ENCODE assay signal across 16 cellular contexts in the genomic region with DNA sequence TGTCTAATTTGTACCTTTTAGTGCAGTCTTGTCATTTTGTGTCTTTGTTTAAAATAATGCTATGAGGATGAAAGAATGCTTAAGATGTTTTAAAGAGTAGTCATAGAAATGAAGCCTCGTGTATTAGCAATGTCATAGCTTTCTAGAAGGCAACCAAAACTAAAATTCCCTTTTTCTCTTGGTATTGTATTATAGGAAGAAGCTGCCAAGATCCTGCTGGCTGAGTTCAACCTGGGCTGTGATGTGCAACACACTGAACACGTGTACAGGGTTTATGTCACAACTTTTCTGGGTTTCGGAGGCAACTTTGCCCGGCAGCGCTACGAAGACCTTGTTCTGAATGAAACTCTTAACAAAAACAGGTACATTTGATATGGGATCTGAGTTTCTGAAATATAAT. TPM values are rescaled to one million over a fixed set of nuclear protein-coding genes. Genes with fewer than 3 reads are reported as not detected.
DNase-seq lines count a peak whose midpoint lies in the region; ATAC-seq, FAIRE-seq and TF ChIP-seq lines count a peak whose summit lies in the region.
"Had no signal": no experiment of that assay in that cellular context is flagged by ENCODE, and none has a peak within 500 bp of the region (broad histone marks: within the 10 kb centered on the region; RNA-seq: fewer than 3 reads in every experiment).

No MANE protein-coding gene starts in this region.

- peaks cover 42 to 97% (median 95%) of the 10 kb centered on the region in 4 donors for H3K36me3 ChIP-seq in stomach

- H3K9me3 ChIP-seq in stomach: no peaks in the 10 kb centered on the region
- H3K9me3 ChIP-seq: SK-N-SH had no signal

- intact Hi-C loops in stomach (cut with DNase I; ENCODE audit: low total_unique reads): no loop called here

- TF ChIP-seq POLR2A in H54 (IDR thresholded peaks at IDR 0.05; ENCODE audit: low read depth, low read length) (no peak), stomach (IDR thresholded peaks at IDR 0.05) (no peak)

- WGBS in stomach, 5 donors: 86 to 93% (median 91%) methylated on average over 6 of the region's 6 CpGs

- H3K4me3 ChIP-seq in stomach: no peak overlapping the region
- H3K4me3 ChIP-seq: GM23338 had no signal

- H3K27ac ChIP-seq in stomach: no peak overlapping the region
- H3K27ac ChIP-seq: C4-2B had no signal

- H3K4me1 ChIP-seq in stomach: no peaks in the 10 kb centered on the region

- TF ChIP-seq EP300 in stomach (IDR thresholded peaks at IDR 0.05): no peak

- no peak for FAIRE-seq in H54 (lab: Jason Lieb, UNC)
- FAIRE-seq: GM12892 had no signal

- TF ChIP-seq CTCF in stomach (IDR thresholded peaks at IDR 0.05): no peak

- ATAC-seq in GM18511 (IDR thresholded peaks at IDR 0.05; ENCODE audit: unreplicated experiment) (no peak), HG02970 (IDR thresholded peaks at IDR 0.05; ENCODE audit: low FRiP score, unreplicated experiment) (no peak)
- ATAC-seq: GM23338 had no signal

- DNase-seq in ELR (ENCODE audit: low read depth) (peak; percentile 52), astrocyte of the hippocampus (ENCODE audit: low read depth, low spot score) (peak; percentile 22), hepatic stellate cell (ENCODE audit: low spot score) (peak; percentile 8), H54 (ENCODE audit: insufficient read length, low spot score) (no peak), stomach (no peak)
- DNase-seq: DMS53, MM.1S, NCI-H1105, NCI-H1694 treated with DMSO at 0.1 percent for 48 hours, NCI-H748 treated with DMSO at 0.1 percent for 48 hours, SK-N-SH had no signal

- H3K27me3 ChIP-seq in stomach: no peaks in the 10 kb centered on the region

RNA-seq across cellular contexts. Expression of a gene that starts 36.2 kb away (rescaled TPM):
- 10 to 100 TPM in 4 of 5 donors, 1 to 10 TPM in 1; 9.3 to 34.3 (median 14.0) TPM for total RNA-seq in stomach
- 10 to 100 TPM; 10.0 to 13.7 (median 12.4) TPM for polyA plus RNA-seq in stomach

RNA-seq across cellular contexts. Expression of a gene that starts 36.3 kb away (rescaled TPM):
- 10 to 100 TPM in 4 of 5 donors, 1 to 10 TPM in 1; 2.6 to 63.0 (median 45.2) TPM for total RNA-seq in stomach
- 10 to 100 TPM; 22.4 to 33.6 (median 28.0) TPM for polyA plus RNA-seq in stomach

RNA-seq across cellular contexts. Expression of a gene that starts 36.5 kb away (rescaled TPM):
- total RNA-seq in stomach: 10 to 100 TPM in 4 of 5 donors, not detected in 1; 12.2 to 36.2 (median 23.1) TPM
- polyA plus RNA-seq in stomach: 1 to 10 TPM; 1.2 to 4.0 (median 2.1) TPM

Comparison
In these comparisons a context has a peak if more than half of its experiments do, and no peak if none do; other contexts are left out.
1. DNase-seq: peak in ELR (single experiment), astrocyte of the hippocampus (single experiment) and hepatic stellate cell (single experiment); none in H54 (single experiment) and stomach (single experiment).